In the genomic region with DNA sequence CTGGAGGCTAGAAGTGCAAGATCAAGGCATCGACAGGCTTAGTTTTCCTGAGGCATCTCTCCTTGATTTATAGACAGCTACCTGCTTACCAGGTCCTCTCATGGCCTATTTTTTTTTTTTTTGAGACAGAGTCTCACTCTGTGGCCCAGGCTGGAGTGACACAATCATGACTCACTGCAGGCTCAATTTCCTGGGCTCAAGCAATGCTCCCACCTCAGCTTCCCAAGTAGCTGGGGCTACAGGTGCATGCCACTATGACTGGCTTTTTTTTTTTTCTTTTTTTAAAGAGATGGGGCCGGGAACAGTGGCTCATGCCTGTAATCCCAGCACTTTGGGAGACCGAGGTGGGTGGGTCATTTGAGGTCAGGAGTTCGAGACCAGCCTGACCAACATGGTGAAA, we compare ENCODE assay signal across 3 cellular contexts. TPM values are rescaled to one million over a fixed set of nuclear protein-coding genes. Genes with fewer than 3 reads are reported as not detected.
"Had no signal": no experiment of that assay in that cellular context is flagged by ENCODE, and none has a peak within 500 bp of the region (broad histone marks: within the 10 kb centered on the region; RNA-seq: fewer than 3 reads in every experiment).

No MANE protein-coding gene starts in this region.

RNA-seq across cellular contexts. Expression of a gene that starts 10.8 kb away (rescaled TPM):
- total RNA-seq: activated naive CD8-positive, alpha-beta T cell treated with anti-CD3 and anti-CD28 coated beads, Interleukin-2, amount 10 ng/mL, durations not matched to agents 7 days and 5 days; Right ventricle myocardium superior had no signal
- polyA plus RNA-seq: adrenal gland had no signal
